13 cellular contexts compared by ENCODE assay signal in genomic region chr12:3170423-3171194, GRCh38.
DNase-seq lines count a peak whose midpoint lies in the region; ATAC-seq and TF ChIP-seq lines count a peak whose summit lies in the region.
"Had no signal": no experiment of that assay in that cellular context is flagged by ENCODE, and none has a peak within 500 bp of the region (broad histone marks: within the 10 kb centered on the region; RNA-seq: fewer than 3 reads in every experiment).

No MANE protein-coding gene starts in this region.

- H3K79me2 ChIP-seq in smooth muscle cell (ENCODE audit: low read depth) = no peaks in the 10 kb centered on the region

- H3F3A ChIP-seq in smooth muscle cell (ENCODE audit: low read depth) = peaks cover 34% of the 10 kb centered on the region

- peaks cover 44% of the 10 kb centered on the region for H4K20me1 ChIP-seq in smooth muscle cell (ENCODE audit: low read depth)

- peak overlapping the region; percentile 87 for H3K9ac ChIP-seq in smooth muscle cell (ENCODE audit: low read depth)

- H3K4me3 ChIP-seq in smooth muscle cell (no peak overlapping the region), left ventricle myocardium inferior (no peak overlapping the region)
- H3K4me3 ChIP-seq: lung, skin epidermis had no signal

- H3K4me1 ChIP-seq in smooth muscle cell (ENCODE audit: low read depth) (peaks cover 38% of the 10 kb centered on the region), left ventricle myocardium inferior (peaks cover 52% of the 10 kb centered on the region)

- peak; percentile 62 for DNase-seq in H4 (ENCODE audit: low spot score)
- DNase-seq in SW480 (ENCODE audit: low spot score) = peak; percentile 23
- peak; percentile 83 for DNase-seq in fibroblast of peridontal ligament (ENCODE audit: extremely low read depth)
- no peak for DNase-seq in smooth muscle cell (lab: John Stamatoyannopoulos, UW; ENCODE audit: unreplicated experiment)
- DNase-seq in left ventricle myocardium inferior = no peak
- DNase-seq: activated CD4-positive, CD25-positive, alpha-beta regulatory T cell; effector memory CD8-positive, alpha-beta T cell had no signal

- no peak overlapping the region for H2AFZ ChIP-seq in smooth muscle cell (ENCODE audit: low read depth)

- intact Hi-C loops in left ventricle myocardium inferior (cut with micrococcal nuclease) = no loop called here

- no peaks in the 10 kb centered on the region for H3K27me3 ChIP-seq in smooth muscle cell (ENCODE audit: low read depth)
- no peaks in the 10 kb centered on the region for H3K27me3 ChIP-seq in left ventricle myocardium inferior (ENCODE audit: low read depth)

- TF ChIP-seq CTCF in smooth muscle cell (IDR thresholded peaks at IDR 0.05; ENCODE audit: borderline replicate concordance, insufficient read depth, poor library complexity, severe bottlenecking) (no peak), left ventricle myocardium inferior (IDR thresholded peaks at IDR 0.05; ENCODE audit: borderline replicate concordance) (no peak)

- H3K4me2 ChIP-seq in smooth muscle cell = peak overlapping the region; percentile 57

- H3K9me3 ChIP-seq in smooth muscle cell (replicated peaks; ENCODE audit: low read depth) = no peaks in the 10 kb centered on the region
- no peaks in the 10 kb centered on the region for H3K9me3 ChIP-seq in left ventricle myocardium inferior (replicated peaks)

- H3K36me3 ChIP-seq in smooth muscle cell (ENCODE audit: low read depth) = no peaks in the 10 kb centered on the region
- no peaks in the 10 kb centered on the region for H3K36me3 ChIP-seq in left ventricle myocardium inferior

- 11% methylated on average over 20 of the region's 20 CpGs for WGBS in smooth muscle cell (ENCODE audit: low lambda C conversion rate)

- ATAC-seq in GM21786 (IDR thresholded peaks at IDR 0.05; ENCODE audit: unreplicated experiment) (no peak), GM19397 (IDR thresholded peaks at IDR 0.05; ENCODE audit: unreplicated experiment) (no peak), GM21576 (IDR thresholded peaks at IDR 0.05; ENCODE audit: unreplicated experiment) (no peak)
- ATAC-seq: effector memory CD8-positive, alpha-beta T cell; stimulated activated memory B cell treated with anti-CD40 and anti-IgM and Interleukin-4, amounts not matched to agents 10 μg/mL and 1 μg/mL and 100 μg/mL, for 72 hours had no signal

- H3K27ac ChIP-seq in smooth muscle cell (ENCODE audit: low read depth) = peak overlapping the region; percentile 96
- no peak overlapping the region for H3K27ac ChIP-seq in left ventricle myocardium inferior (replicated peaks)

Comparison
In these comparisons a context has a peak if more than half of its experiments do, and no peak if none do; other contexts are left out.
1. DNase-seq: peak in H4 (single experiment), SW480 (single experiment) and fibroblast of peridontal ligament (single experiment); none in smooth muscle cell (single experiment) and left ventricle myocardium inferior (single experiment).